10 cellular contexts compared by ENCODE assay signal in genomic region chr1:8443558-8444194, GRCh38.
DNase-seq lines count a peak whose midpoint lies in the region; ATAC-seq and TF ChIP-seq lines count a peak whose summit lies in the region.
"Had no signal": no experiment of that assay in that cellular context is flagged by ENCODE, and none has a peak within 500 bp of the region (broad histone marks: within the 10 kb centered on the region; RNA-seq: fewer than 3 reads in every experiment).

No MANE protein-coding gene starts in this region.

- H3K27ac ChIP-seq in DOHH2 (ENCODE audit: low read depth, low read length), result no peak overlapping the region

- no peak overlapping the region for H3K4me3 ChIP-seq in DOHH2 (ENCODE audit: low read length)

- peak; percentile 23 for ATAC-seq in activated T-helper 17 cell treated with anti-CD3 and anti-CD28 coated beads, Interleukin-2, amount 50 U/mL, for 72 hours (replicated peaks)
- ATAC-seq in left lobe of liver (peak; percentile 68), GM18861 (IDR thresholded peaks at IDR 0.05; ENCODE audit: unreplicated experiment) (no peak)
- no peak for ATAC-seq in activated CD4-positive, CD25-positive, alpha-beta regulatory T cell treated with anti-CD3 and anti-CD28 coated beads, Interleukin-2, amount 50 U/mL, for 24 hours

- no peaks in the 10 kb centered on the region for H3K36me3 Mint-ChIP-seq in activated T-helper 17 cell treated with anti-CD3 and anti-CD28 coated beads, Interleukin-2, amount 50 U/mL, for 72 hours (ENCODE audit: low read depth)

- H3K27ac Mint-ChIP-seq in activated T-helper 17 cell treated with anti-CD3 and anti-CD28 coated beads, Interleukin-2, amount 50 U/mL, for 72 hours, result no peak overlapping the region
- H3K27ac Mint-ChIP-seq: activated B cell treated with CpG ODN at 0.5 μM for 24 hours had no signal

- no peaks in the 10 kb centered on the region for H3K27me3 Mint-ChIP-seq in activated T-helper 17 cell treated with anti-CD3 and anti-CD28 coated beads, Interleukin-2, amount 50 U/mL, for 72 hours
- H3K27me3 Mint-ChIP-seq: activated B cell treated with CpG ODN at 0.5 μM for 24 hours had no signal

- TF ChIP-seq EP300 in Ishikawa (IDR thresholded peaks at IDR 0.05; ENCODE audit: borderline replicate concordance), result no peak

- TF ChIP-seq CTCF in DOHH2 (IDR thresholded peaks at IDR 0.05; ENCODE audit: low read depth, low read length, poor library complexity, severe bottlenecking), result peak; percentile 45

- H3K9me2 ChIP-seq in DOHH2 (replicated peaks; ENCODE audit: control insufficient read depth, low read length), result no peaks in the 10 kb centered on the region

- peaks cover 16% of the 10 kb centered on the region for H3K4me1 ChIP-seq in DOHH2 (ENCODE audit: control insufficient read depth, low read length)

- peak; percentile 13; the same call in 1 of the 2 replicates for TF ChIP-seq RAD21 in Ishikawa (IDR thresholded peaks at IDR 0.05; ENCODE audit: low read depth)

- peaks cover 3% of the 10 kb centered on the region; the same call in 1 of the 2 replicates for H3K79me2 ChIP-seq in DOHH2 (ENCODE audit: control insufficient read depth, low read length)

- H3K9me3 Mint-ChIP-seq in activated T-helper 17 cell treated with anti-CD3 and anti-CD28 coated beads, Interleukin-2, amount 50 U/mL, for 72 hours, result no peaks in the 10 kb centered on the region

- H3K9me3 ChIP-seq in DOHH2 (ENCODE audit: control insufficient read depth, insufficient read depth, low read length), result no peaks in the 10 kb centered on the region

- peaks cover 5% of the 10 kb centered on the region; the same call in 1 of the 2 replicates for H3F3A ChIP-seq in DOHH2 (ENCODE audit: control insufficient read depth, insufficient read depth)

- H3K4me1 Mint-ChIP-seq in activated T-helper 17 cell treated with anti-CD3 and anti-CD28 coated beads, Interleukin-2, amount 50 U/mL, for 72 hours, result peaks cover 5% of the 10 kb centered on the region

- no peaks in the 10 kb centered on the region; the same call in 1 of the 2 replicates for H3K36me3 ChIP-seq in DOHH2 (ENCODE audit: control insufficient read depth, low read length)

- H3K4me3 Mint-ChIP-seq in activated T-helper 17 cell treated with anti-CD3 and anti-CD28 coated beads, Interleukin-2, amount 50 U/mL, for 72 hours, result no peak overlapping the region
- H3K4me3 Mint-ChIP-seq: activated B cell treated with CpG ODN at 0.5 μM for 24 hours had no signal

- H4K20me1 ChIP-seq in DOHH2 (ENCODE audit: control insufficient read depth, insufficient read depth, low read depth, low read length), result no peaks in the 10 kb centered on the region

- H3K27me3 ChIP-seq in DOHH2 (ENCODE audit: control insufficient read depth, low read length), result no peaks in the 10 kb centered on the region

- H3K4me2 ChIP-seq in DOHH2 (ENCODE audit: low read length), result no peak overlapping the region

- no peak for DNase-seq in left lobe of liver (ENCODE audit: low spot score)
- DNase-seq in effector CD8-positive, alpha-beta T cell (lab: John Stamatoyannopoulos, UW), result no peak
- DNase-seq in NOMO-1 treated with DMSO at 0.1 percent for 48 hours (lab: John Stamatoyannopoulos, UW; ENCODE audit: unreplicated experiment), result no peak
- DNase-seq: activated B cell treated with CpG ODN at 0.5 μM for 24 hours, HCEC 1CT had no signal

TF ChIP-seq in Ishikawa, 13 proteins besides CTCF, POLR2A, EP300 and RAD21:
- TF ChIP-seq USF1 (IDR thresholded peaks at IDR 0.05) (no peak), TAF1 (IDR thresholded peaks at IDR 0.05; ENCODE audit: low read depth) (no peak), REST (IDR thresholded peaks at IDR 0.05; ENCODE audit: low read depth) (no peak), TEAD4 (IDR thresholded peaks at IDR 0.05) (no peak), TCF12 (IDR thresholded peaks at IDR 0.05; ENCODE audit: low read depth) (no peak), CEBPB (IDR thresholded peaks at IDR 0.05) (no peak), ZBTB7A (IDR thresholded peaks at IDR 0.05; ENCODE audit: low read depth) (no peak), YY1 (IDR thresholded peaks at IDR 0.05; ENCODE audit: low read depth) (no peak), CREB1 (IDR thresholded peaks at IDR 0.05; ENCODE audit: low read depth) (no peak), NFIC (IDR thresholded peaks at IDR 0.05) (no peak), FOXM1 (IDR thresholded peaks at IDR 0.05; ENCODE audit: borderline replicate concordance, low read depth) (no peak)

Comparison
In these comparisons a context has a peak if more than half of its experiments do, and no peak if none do; other contexts are left out.
1. ATAC-seq: peak in activated T-helper 17 cell treated with anti-CD3 and anti-CD28 coated beads, Interleukin-2, amount 50 U/mL, for 72 hours (single experiment) and left lobe of liver (single experiment); none in GM18861 (single experiment) and activated CD4-positive, CD25-positive, alpha-beta regulatory T cell treated with anti-CD3 and anti-CD28 coated beads, Interleukin-2, amount 50 U/mL, for 24 hours (0 of 2).